In the genomic region with DNA sequence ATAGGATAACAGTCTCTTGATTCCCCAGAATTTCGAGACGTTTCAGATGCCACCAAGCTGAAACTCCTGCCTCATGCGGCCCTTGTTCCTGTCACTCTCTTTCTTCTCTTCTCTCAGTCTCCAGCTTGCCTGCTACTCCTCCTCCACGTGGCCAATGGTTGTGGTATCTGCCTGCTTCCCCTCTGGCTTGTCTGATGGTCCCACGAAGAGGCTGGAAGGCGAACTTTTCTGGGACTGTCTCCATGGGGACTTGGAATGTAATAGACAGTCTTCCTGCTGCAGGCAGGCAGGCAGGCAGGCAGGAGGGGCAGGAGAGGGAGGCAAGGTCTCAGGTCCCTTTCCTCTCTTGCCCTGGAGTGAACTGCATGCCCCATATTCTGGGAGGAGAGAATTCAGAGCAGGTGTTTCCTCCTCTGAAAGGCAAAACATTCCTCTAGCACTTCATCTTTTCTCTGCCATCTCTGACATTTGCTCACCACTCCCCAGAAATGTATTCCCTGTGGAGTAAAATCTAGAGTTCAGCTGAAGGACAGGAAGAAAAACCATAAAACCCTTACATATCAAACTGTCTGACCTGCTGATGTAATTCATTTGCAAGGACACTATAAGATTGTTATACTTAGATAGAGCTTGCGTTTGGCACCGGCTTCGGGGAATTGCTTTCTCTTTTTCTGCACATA, we compare ENCODE assay signal across 16 cellular contexts.
A peak's percentile ranks its signal among the peaks of the same experiment; 100 is the strongest.
DNase-seq lines count a peak whose midpoint lies in the region; FAIRE-seq and TF ChIP-seq lines count a peak whose summit lies in the region.
"Had no signal": no experiment of that assay in that cellular context is flagged by ENCODE, and none has a peak within 500 bp of the region (broad histone marks: within the 10 kb centered on the region; RNA-seq: fewer than 3 reads in every experiment).

No MANE protein-coding gene starts in this region.

- CTCF ChIA-PET in Calu3 (lab: Charles Lee), result interaction anchor here (0.5 to 1.8 kb wide), 9 partner anchors 9 to 551 kb away, joined by 3 to 6 read pairs (median 3); no protein-coding TSS in a partner anchor

- no peak for TF ChIP-seq CTCF in Calu3 (IDR thresholded peaks at IDR 0.05; ENCODE audit: unreplicated experiment)
- TF ChIP-seq CTCF in cardiac fibroblast (IDR thresholded peaks at IDR 0.05; ENCODE audit: low read depth, low read length), result no peak
- no peak for TF ChIP-seq CTCF in nephron (IDR thresholded peaks at IDR 0.05; ENCODE audit: unreplicated experiment in 3 of 3)

- H3K9me3 Mint-ChIP-seq in Calu3 (ENCODE audit: low read depth, unreplicated experiment) (peaks cover 4% of the 10 kb centered on the region), nephron (peaks cover 20% of the 10 kb centered on the region)
- H3K9me3 Mint-ChIP-seq: activated CD4-positive, alpha-beta memory T cell treated with anti-CD3 and anti-CD28 coated beads, Interleukin-2, amount 10 ng/mL, durations not matched to agents 7 days and 5 days had no signal

- peak; percentile 34 for DNase-seq in Calu3
- peak; percentile 62 for DNase-seq in LHCN-M2 (ENCODE audit: low read depth)
- peak; percentile 57 to 65 for DNase-seq in cardiac fibroblast (ENCODE audit: low read depth in 2 of 2)
- DNase-seq in DMS 273 treated with DMSO at 0.1 percent for 48 hours (lab: John Stamatoyannopoulos, UW), result no peak
- DNase-seq in GM12891 (ENCODE audit: insufficient read length, low spot score), result no peak
- no peak for DNase-seq in COLO829 (ENCODE audit: low spot score)
- no peak for DNase-seq in pons (ENCODE audit: low spot score)
- DNase-seq: activated CD4-positive, alpha-beta memory T cell treated with anti-CD3 and anti-CD28 coated beads, Interleukin-2, amount 10 ng/mL, durations not matched to agents 7 days and 5 days; activated gamma-delta T cell; CD4-positive, alpha-beta T cell; NCI-H446 treated with DMSO at 0.1 percent for 48 hours; retina; stomach; T-helper 2 cell had no signal

- no peaks in the 10 kb centered on the region for H3K27me3 Mint-ChIP-seq in Calu3 (ENCODE audit: unreplicated experiment)
- H3K27me3 Mint-ChIP-seq in nephron (ENCODE audit: low read depth), result no peaks in the 10 kb centered on the region

- peak overlapping the region; percentile 60 for H3K4me3 Mint-ChIP-seq in Calu3 (ENCODE audit: low read depth, unreplicated experiment)
- no peak overlapping the region for H3K4me3 Mint-ChIP-seq in nephron
- H3K4me3 Mint-ChIP-seq: activated CD4-positive, alpha-beta memory T cell treated with anti-CD3 and anti-CD28 coated beads, Interleukin-2, amount 10 ng/mL, durations not matched to agents 7 days and 5 days; CD4-positive, alpha-beta T cell had no signal

- no TSS peak for BruUV-seq in Calu3 (replicated peaks; lab: Mats Ljungman, UMichigan)

- H3K4me1 Mint-ChIP-seq in Calu3 (ENCODE audit: low read depth, unreplicated experiment), result peaks cover 32% of the 10 kb centered on the region
- peaks cover 21% of the 10 kb centered on the region for H3K4me1 Mint-ChIP-seq in nephron
- H3K4me1 Mint-ChIP-seq: activated CD4-positive, alpha-beta memory T cell treated with anti-CD3 and anti-CD28 coated beads, Interleukin-2, amount 10 ng/mL, durations not matched to agents 7 days and 5 days had no signal

- H3K36me3 Mint-ChIP-seq in Calu3 (ENCODE audit: insufficient read depth, unreplicated experiment) (peaks cover 15% of the 10 kb centered on the region), nephron (ENCODE audit: low read depth) (no peaks in the 10 kb centered on the region)

- peak overlapping the region; percentile 90 for H3K27ac Mint-ChIP-seq in Calu3 (ENCODE audit: unreplicated experiment)
- peak overlapping the region; percentile 62 to 82 (median 70) for H3K27ac Mint-ChIP-seq in nephron
- H3K27ac Mint-ChIP-seq: activated CD4-positive, alpha-beta memory T cell treated with anti-CD3 and anti-CD28 coated beads, Interleukin-2, amount 10 ng/mL, durations not matched to agents 7 days and 5 days; CD4-positive, alpha-beta T cell had no signal

- no peak for TF ChIP-seq POLR2A in GM12891 (IDR thresholded peaks at IDR 0.05; ENCODE audit: low read depth, low read length)

- no peak for FAIRE-seq in GM12891 (lab: Jason Lieb, UNC)

- intact Hi-C loops in Calu3 (cut with micrococcal nuclease; ENCODE audit: unreplicated experiment), result loop anchor here (1.0 to 5.0 kb wide), 2 partner anchors 45 to 113 kb away; no protein-coding TSS in a partner anchor

- no peak overlapping the region for H3K4me3 ChIP-seq in cardiac fibroblast (replicated peaks in 1 of 2; ENCODE audit: low read depth in 2 of 2, low read length in 2 of 2)
- H3K4me3 ChIP-seq: cardiac muscle cell, stomach had no signal

TF ChIP-seq in GM12891, 5 proteins besides CTCF, POLR2A, EP300 and RAD21:
- no peak for TF ChIP-seq SPI1 (IDR thresholded peaks at IDR 0.05; ENCODE audit: low read depth, low read length)
- TF ChIP-seq POLR2AphosphoS5 (IDR thresholded peaks at IDR 0.05; ENCODE audit: low read depth, low read length), result no peak
- TF ChIP-seq TAF1 (IDR thresholded peaks at IDR 0.05; ENCODE audit: low read depth, low read length), result no peak
- TF ChIP-seq POU2F2 (IDR thresholded peaks at IDR 0.05; ENCODE audit: low read depth, low read length), result no peak

Comparison
In these comparisons a context has a peak if more than half of its experiments do, and no peak if none do; other contexts are left out.
1. DNase-seq: peak in Calu3 (single experiment), LHCN-M2 (single experiment) and cardiac fibroblast (2 of 2); none in DMS 273 treated with DMSO at 0.1 percent for 48 hours (single experiment), GM12891 (single experiment), COLO829 (single experiment) and pons (single experiment).